In genomic region chr12:4506870-4507269, GRCh38 we compare ENCODE assay signal across 1 cellular context.
TF ChIP-seq lines count a peak whose summit lies in the region.

No MANE protein-coding gene starts in this region.

TF ChIP-seq in HepG2, 621 proteins besides CTCF, POLR2A, EP300 and RAD21:
- TF ChIP-seq KMT2A (CRISPR knock-in tag; IDR thresholded peaks at IDR 0.05) = no peak
- no peak for TF ChIP-seq KDM2A (CRISPR knock-in tag; IDR thresholded peaks at IDR 0.05; ENCODE audit: borderline replicate concordance, low read depth)
- TF ChIP-seq ZFP82 (CRISPR knock-in tag; IDR thresholded peaks at IDR 0.05; ENCODE audit: borderline replicate concordance) = no peak
- TF ChIP-seq ZNF556 (CRISPR knock-in tag; IDR thresholded peaks at IDR 0.05; ENCODE audit: borderline replicate concordance) = no peak
- no peak for TF ChIP-seq ARID3A (IDR thresholded peaks at IDR 0.05; ENCODE audit: low read depth, low read length)
- TF ChIP-seq NCOA5 (CRISPR knock-in tag; IDR thresholded peaks at IDR 0.05) = no peak
- TF ChIP-seq PRMT3 (CRISPR knock-in tag; IDR thresholded peaks at IDR 0.05; ENCODE audit: borderline replicate concordance, low read depth) = no peak
- TF ChIP-seq, protein P1, sequence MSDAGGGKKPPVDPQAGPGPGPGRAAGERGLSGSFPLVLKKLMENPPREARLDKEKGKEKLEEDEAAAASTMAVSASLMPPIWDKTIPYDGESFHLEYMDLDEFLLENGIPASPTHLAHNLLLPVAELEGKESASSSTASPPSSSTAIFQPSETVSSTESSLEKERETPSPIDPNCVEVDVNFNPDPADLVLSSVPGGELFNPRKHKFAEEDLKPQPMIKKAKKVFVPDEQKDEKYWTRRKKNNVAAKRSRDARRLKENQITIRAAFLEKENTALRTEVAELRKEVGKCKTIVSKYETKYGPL (CRISPR knock-in tag; IDR thresholded peaks at IDR 0.05) = no peak
- TF ChIP-seq ZNF326 (CRISPR knock-in tag; IDR thresholded peaks at IDR 0.05; ENCODE audit: borderline replicate concordance) = no peak
- TF ChIP-seq, protein P2, sequence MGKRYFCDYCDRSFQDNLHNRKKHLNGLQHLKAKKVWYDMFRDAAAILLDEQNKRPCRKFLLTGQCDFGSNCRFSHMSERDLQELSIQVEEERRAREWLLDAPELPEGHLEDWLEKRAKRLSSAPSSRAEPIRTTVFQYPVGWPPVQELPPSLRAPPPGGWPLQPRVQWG (CRISPR knock-in tag; IDR thresholded peaks at IDR 0.05; ENCODE audit: borderline replicate concordance, low read depth) = no peak
- TF ChIP-seq ZNF354B (CRISPR knock-in tag; IDR thresholded peaks at IDR 0.05) = no peak
- TF ChIP-seq ZNF605 (CRISPR knock-in tag; IDR thresholded peaks at IDR 0.05) = no peak
- TF ChIP-seq ZNF512 (CRISPR knock-in tag; IDR thresholded peaks at IDR 0.05) = no peak
- TF ChIP-seq PCBP2 (optimal IDR thresholded peaks at IDR 0.05; ENCODE audit: low read depth, low read length, poor library complexity, severe bottlenecking) = no peak
TF ChIP-seq in HepG2: peak in this region for 0.
